Comparison of ENCODE assay signal across 8 cellular contexts in the genomic region with DNA sequence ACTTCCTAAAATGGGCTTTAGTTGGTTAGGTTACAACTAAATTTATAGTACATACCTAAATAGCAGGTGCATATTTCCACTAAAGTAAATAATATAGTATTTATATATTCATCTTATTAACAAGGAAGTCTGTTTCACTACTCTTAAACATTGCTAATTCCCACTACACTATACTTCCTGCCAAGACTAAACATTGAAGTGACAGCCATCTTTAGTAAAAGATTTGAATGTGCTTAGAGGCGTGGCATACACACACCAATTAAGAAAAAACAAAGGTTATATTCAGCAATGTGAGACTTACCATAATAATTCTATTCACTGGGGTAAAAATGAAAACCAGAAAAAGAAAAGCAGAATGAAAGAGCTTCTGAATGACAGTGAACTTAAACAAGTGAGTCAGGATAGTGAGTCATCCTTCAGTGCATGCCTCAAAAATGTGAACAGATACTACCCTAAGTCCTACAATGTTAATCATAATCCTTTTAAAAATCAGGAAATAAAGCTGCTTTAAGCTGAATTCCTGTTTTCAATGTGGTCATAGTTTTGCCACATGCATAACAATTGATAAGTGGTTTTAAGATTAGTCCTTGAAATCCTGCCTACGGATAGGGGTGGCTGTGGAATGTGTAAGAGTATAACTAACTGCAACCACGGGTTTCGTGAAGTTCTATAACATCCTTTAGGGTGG. TPM values are rescaled to one million over a fixed set of nuclear protein-coding genes. Genes with fewer than 3 reads are reported as not detected.
DNase-seq lines count a peak whose midpoint lies in the region; ATAC-seq and TF ChIP-seq lines count a peak whose summit lies in the region.

No MANE protein-coding gene starts in this region.

- no peak overlapping the region for H3K27ac ChIP-seq in CD8-positive, alpha-beta T cell (ENCODE audit: low read depth, low read length)
- peak overlapping the region in 1 of 2 donors; percentile 16 for H3K27ac ChIP-seq in lung (ENCODE audit: low read depth in 1 of 2, low read length in 1 of 2)

- H3K36me3 Mint-ChIP-seq in CD8-positive, alpha-beta T cell = no peaks in the 10 kb centered on the region

- WGBS in lung, 2 donors = 53 to 54% methylated on average over 4 of the region's 4 CpGs

- ATAC-seq in CD8-positive, alpha-beta T cell = peak; percentile 26
- ATAC-seq in lung (ENCODE audit: insufficient read depth, low FRiP score) = peak; percentile 78
- ATAC-seq in GM18861 (IDR thresholded peaks at IDR 0.05; ENCODE audit: unreplicated experiment) = no peak

- peaks cover 10% of the 10 kb centered on the region for H3K4me1 Mint-ChIP-seq in CD8-positive, alpha-beta T cell (ENCODE audit: low read depth)

- no peaks in the 10 kb centered on the region for H3K9me3 Mint-ChIP-seq in CD8-positive, alpha-beta T cell

- no peak for TF ChIP-seq CTCF in CD8-positive, alpha-beta T cell (IDR thresholded peaks at IDR 0.05)
- TF ChIP-seq CTCF in lung (IDR thresholded peaks at IDR 0.05; ENCODE audit: control extremely low read depth, extremely low read depth) = no peak

- no peaks in the 10 kb centered on the region for H3K27me3 Mint-ChIP-seq in CD8-positive, alpha-beta T cell (ENCODE audit: low read depth)

- no peak overlapping the region for H3K4me3 Mint-ChIP-seq in CD8-positive, alpha-beta T cell

- no peak for DNase-seq in CD8-positive, alpha-beta T cell
- DNase-seq in HS-5 (ENCODE audit: low read depth) = peak; percentile 77
- DNase-seq in amniotic stem cell (lab: John Stamatoyannopoulos, UW) = peak; percentile 47
- no peak for DNase-seq in lung (ENCODE audit: low spot score)
- no peak for DNase-seq in NCI-H524 (lab: John Stamatoyannopoulos, UW)
- DNase-seq in DMS114 treated with DMSO at 0.1 percent for 48 hours (lab: John Stamatoyannopoulos, UW; ENCODE audit: unreplicated experiment) = no peak
- no peak for DNase-seq in OCI-M2 (lab: John Stamatoyannopoulos, UW; ENCODE audit: unreplicated experiment)

- H3K36me3 ChIP-seq in CD8-positive, alpha-beta T cell (ENCODE audit: insufficient read depth, low read length) = no peaks in the 10 kb centered on the region
- no peaks in the 10 kb centered on the region for H3K36me3 ChIP-seq in lung (ENCODE audit: control insufficient read depth in 2 of 2, insufficient read depth in 2 of 2, low read length in 2 of 2)

- no peak overlapping the region for H3K4me3 ChIP-seq in CD8-positive, alpha-beta T cell (ENCODE audit: low read depth, low read length)
- no peak overlapping the region for H3K4me3 ChIP-seq in lung

- intact Hi-C loops in CD8-positive, alpha-beta T cell (cut with DNase I, micrococcal nuclease) = no loop called here

- H3K27me3 ChIP-seq in CD8-positive, alpha-beta T cell (ENCODE audit: insufficient read depth, low read length) = no peaks in the 10 kb centered on the region
- no peaks in the 10 kb centered on the region for H3K27me3 ChIP-seq in lung (ENCODE audit: control insufficient read depth, insufficient read depth)

- POLR2A ChIA-PET in CD8-positive, alpha-beta T cell (lab: Charles Lee) = no interaction called here

- no peak overlapping the region for H3K27ac Mint-ChIP-seq in CD8-positive, alpha-beta T cell

- no peaks in the 10 kb centered on the region for H3K9me3 ChIP-seq in CD8-positive, alpha-beta T cell (ENCODE audit: low read length)
- no peaks in the 10 kb centered on the region for H3K9me3 ChIP-seq in lung (ENCODE audit: control insufficient read depth in 2 of 2, insufficient read depth in 1 of 2, low read length in 1 of 2)

- H3K4me1 ChIP-seq in CD8-positive, alpha-beta T cell (ENCODE audit: insufficient read depth, low read length) = no peaks in the 10 kb centered on the region
- peaks cover 0 to 7% of the 10 kb centered on the region in 2 donors for H3K4me1 ChIP-seq in lung (ENCODE audit: control insufficient read depth in 2 of 2, insufficient read depth in 2 of 2, low read length in 2 of 2)

- CTCF ChIA-PET in CD8-positive, alpha-beta T cell (lab: Charles Lee) = interaction anchor here (0.6 kb wide), 1 partner anchor 9 kb away, joined by 3 read pairs; no protein-coding TSS in a partner anchor

RNA-seq across cellular contexts. Expression of a gene that starts 59.4 kb away (rescaled TPM):
- 1 to 10 TPM; 5.7 to 6.3 TPM for total RNA-seq in CD8-positive, alpha-beta T cell
- total RNA-seq in lung = 10 to 100 TPM; 18.8 to 41.7 TPM
- 1 to 10 TPM; 5.4 to 8.0 TPM for polyA plus RNA-seq in lung

Comparison
In these comparisons a context has a peak if more than half of its experiments do, and no peak if none do; other contexts are left out.
1. DNase-seq: peak in HS-5 (single experiment) and amniotic stem cell (single experiment); none in CD8-positive, alpha-beta T cell (0 of 7), lung (single experiment), NCI-H524 (0 of 2), DMS114 treated with DMSO at 0.1 percent for 48 hours (single experiment) and OCI-M2 (single experiment).